26 cellular contexts compared by ENCODE assay signal in the genomic region with DNA sequence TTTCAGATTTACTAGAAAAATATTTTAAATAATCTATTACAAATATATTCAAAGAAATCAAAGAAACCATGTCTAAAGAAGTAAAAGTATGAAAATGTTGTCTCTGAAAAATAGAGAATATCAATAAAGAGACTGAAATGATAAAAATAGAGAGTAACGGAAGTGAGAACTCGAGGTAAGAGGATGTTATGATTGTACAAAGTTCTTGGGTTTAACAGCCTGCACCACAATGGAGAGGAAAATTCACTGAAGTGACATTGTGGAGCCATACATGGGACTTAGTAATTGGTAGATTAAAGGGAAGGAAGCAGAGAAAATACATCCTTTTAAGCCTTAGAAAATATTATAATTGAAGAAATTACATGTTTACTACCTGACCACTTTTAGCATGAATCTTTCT.
DNase-seq lines count a peak whose midpoint lies in the region; ATAC-seq, FAIRE-seq and TF ChIP-seq lines count a peak whose summit lies in the region.
"Had no signal": no experiment of that assay in that cellular context is flagged by ENCODE, and none has a peak within 500 bp of the region (broad histone marks: within the 10 kb centered on the region; RNA-seq: fewer than 3 reads in every experiment).

No MANE protein-coding gene starts in this region.

- H3K9me3 ChIP-seq in Panc1 (ENCODE audit: control insufficient read depth, insufficient read depth, low read depth, low read length) = no peaks in the 10 kb centered on the region
- H3K9me3 ChIP-seq in upper lobe of left lung = no peaks in the 10 kb centered on the region
- H3K9me3 ChIP-seq: esophagus squamous epithelium, heart right ventricle, pancreas had no signal

- BruUV-seq in Panc1 (replicated peaks; lab: Mats Ljungman, UMichigan) = no TSS peak

- no peak for FAIRE-seq in GM19239 (lab: Jason Lieb, UNC)
- FAIRE-seq: keratinocyte, pancreas had no signal

- peak; percentile 38 for ATAC-seq in GM19351 (IDR thresholded peaks at IDR 0.05; ENCODE audit: unreplicated experiment)
- peak; percentile 80 for ATAC-seq in HG03442 (IDR thresholded peaks at IDR 0.05; ENCODE audit: unreplicated experiment)
- no peak for ATAC-seq in Panc1
- ATAC-seq in upper lobe of left lung (ENCODE audit: low FRiP score in 2 of 2) = no peak
- ATAC-seq: heart right ventricle; left ventricle myocardium superior; pancreas; stimulated activated memory B cell treated with anti-CD40 and anti-IgM and Interleukin-4, amounts not matched to agents 10 μg/mL and 1 μg/mL and 100 μg/mL, for 72 hours had no signal

- TF ChIP-seq POLR2A in upper lobe of left lung (IDR thresholded peaks at IDR 0.05) = no peak

- POLR2A ChIA-PET in Panc1 (lab: Charles Lee) = no interaction called here

- H3K4me1 ChIP-seq in Panc1 (ENCODE audit: control insufficient read depth, insufficient read depth, low read length) = peaks cover 69% of the 10 kb centered on the region
- H3K4me1 ChIP-seq in upper lobe of left lung = peaks cover 0 to 5% (median 0%) of the 10 kb centered on the region in 4 donors
- H3K4me1 ChIP-seq: esophagus squamous epithelium, heart right ventricle, neural progenitor cell, pancreas had no signal

- in situ Hi-C loops in Panc1 (cut with HindIII; ENCODE audit: low pct_unique_long_range_greater_than_20kb, low sequenced_read_pairs) = no loop called here
- in situ Hi-C loops in GM13976 (cut with MboI; ENCODE audit: low sequenced_read_pairs, unreplicated experiment) = no loop called here

- DNase-seq in GM12865 (ENCODE audit: low read depth) (peak; percentile 50), Panc1 (ENCODE audit: low read depth, low spot score) (no peak), GM13976 (ENCODE audit: low spot score) (no peak), NCI-H1092 (lab: John Stamatoyannopoulos, UW) (no peak), upper lobe of left lung (no peak), GM19239 (ENCODE audit: insufficient read length, low spot score) (no peak)
- DNase-seq: activated CD4-positive, alpha-beta T cell treated with anti-CD3 and anti-CD28 coated beads for 4 hours; CD8-positive, alpha-beta memory T cell; DMS 273 treated with DMSO at 0.1 percent for 48 hours; dorsolateral prefrontal cortex; esophagus squamous epithelium; foreskin melanocyte; H9; heart right ventricle; IMR-90; left ventricle myocardium superior; pancreas; SIG-M5; substantia nigra; T-helper 9 cell had no signal

- H3K27me3 ChIP-seq in Panc1 (ENCODE audit: control insufficient read depth, insufficient read depth, low read length) (no peaks in the 10 kb centered on the region), upper lobe of left lung (no peaks in the 10 kb centered on the region)
- H3K27me3 ChIP-seq: dorsolateral prefrontal cortex, esophagus squamous epithelium, heart right ventricle, neural progenitor cell, pancreas had no signal

- intact Hi-C loops in Panc1 (cut with micrococcal nuclease; ENCODE audit: unreplicated experiment) = no loop called here

- H3K4me3 ChIP-seq in GM12865 (ENCODE audit: low read depth, low read length) = no peak overlapping the region
- H3K4me3 ChIP-seq in Panc1 (ENCODE audit: low read depth in 2 of 2, low read length in 2 of 2) = no peak overlapping the region
- H3K4me3 ChIP-seq in upper lobe of left lung = no peak overlapping the region
- H3K4me3 ChIP-seq: dorsolateral prefrontal cortex, esophagus squamous epithelium, heart right ventricle, neural progenitor cell, pancreas had no signal

- no peak for TF ChIP-seq CTCF in GM12865 (IDR thresholded peaks at IDR 0.05; ENCODE audit: insufficient read depth, low read depth, low read length, missing control alignments)
- no peak for TF ChIP-seq CTCF in Panc1 (IDR thresholded peaks at IDR 0.05)
- TF ChIP-seq CTCF in GM13976 (IDR thresholded peaks at IDR 0.05; ENCODE audit: borderline replicate concordance, control extremely low read depth, extremely low read depth, insufficient read depth, missing control alignments) = no peak
- no peak for TF ChIP-seq CTCF in upper lobe of left lung (IDR thresholded peaks at IDR 0.05)

- no peaks in the 10 kb centered on the region; the same call in 1 of the 2 replicates for H3K36me3 ChIP-seq in Panc1 (ENCODE audit: control insufficient read depth, insufficient read depth, low read length)
- no peaks in the 10 kb centered on the region for H3K36me3 ChIP-seq in upper lobe of left lung
- H3K36me3 ChIP-seq: esophagus squamous epithelium, heart right ventricle, neural progenitor cell, pancreas had no signal

- no peak for TF ChIP-seq EP300 in upper lobe of left lung (IDR thresholded peaks at IDR 0.05)

- CTCF ChIA-PET in Panc1 (lab: Charles Lee) = no interaction called here

- 82 to 84% methylated on average over 2 of the region's 2 CpGs for WGBS in upper lobe of left lung, 2 donors

- H3K27ac ChIP-seq in Panc1 (ENCODE audit: low read length) = peak overlapping the region; percentile 95; the same call in 1 of the 2 replicates
- no peak overlapping the region for H3K27ac ChIP-seq in upper lobe of left lung
- H3K27ac ChIP-seq: dorsolateral prefrontal cortex, esophagus squamous epithelium, heart right ventricle, neural progenitor cell, pancreas, VCaP had no signal

Comparison
In these comparisons a context has a peak if more than half of its experiments do, and no peak if none do; other contexts are left out.
1. ATAC-seq: peak in GM19351 (single experiment) and HG03442 (single experiment); none in Panc1 (single experiment) and upper lobe of left lung (0 of 2).